15 cellular contexts compared by ENCODE assay signal in genomic region chr5:94761786-94762185, GRCh38.
"Had no signal": no experiment of that assay in that cellular context is flagged by ENCODE, and none has a peak within 500 bp of the region (broad histone marks: within the 10 kb centered on the region; RNA-seq: fewer than 3 reads in every experiment).

No MANE protein-coding gene starts in this region.

- DNase-seq: islet precursor cell; left ventricle myocardium inferior; midbrain; mucosa of descending colon; naive thymus-derived CD8-positive, alpha-beta T cell; nucleus accumbens; pancreas; posterior cingulate gyrus; retina; right cardiac atrium; stimulated activated CD4-positive, alpha-beta T cell treated with anti-CD3 and anti-CD28 coated beads, Interleukin-12 subunit alpha, Interleukin-12 subunit beta, amount 100 ng/mL, for 4 hours; stimulated activated CD4-positive, alpha-beta T cell treated with anti-CD3 and anti-CD28 coated beads, Interleukin-15, amount 100 ng/mL, for 24 hours; stimulated activated CD4-positive, alpha-beta T cell treated with anti-CD3 and anti-CD28 coated beads, Interleukin-2, amount 100 ng/mL, for 24 hours; stimulated activated CD4-positive, alpha-beta T cell treated with anti-CD3 and anti-CD28 coated beads, Interleukin-4, amount 100 ng/mL, for 1 hour; stimulated activated naive B cell treated with anti-CD40 and anti-IgM and Interleukin-4, amounts not matched to agents 10 μg/mL and 1 μg/mL and 100 μg/mL, for 72 hours had no signal
